Comparison of ENCODE assay signal across 8 cellular contexts in the genomic region with DNA sequence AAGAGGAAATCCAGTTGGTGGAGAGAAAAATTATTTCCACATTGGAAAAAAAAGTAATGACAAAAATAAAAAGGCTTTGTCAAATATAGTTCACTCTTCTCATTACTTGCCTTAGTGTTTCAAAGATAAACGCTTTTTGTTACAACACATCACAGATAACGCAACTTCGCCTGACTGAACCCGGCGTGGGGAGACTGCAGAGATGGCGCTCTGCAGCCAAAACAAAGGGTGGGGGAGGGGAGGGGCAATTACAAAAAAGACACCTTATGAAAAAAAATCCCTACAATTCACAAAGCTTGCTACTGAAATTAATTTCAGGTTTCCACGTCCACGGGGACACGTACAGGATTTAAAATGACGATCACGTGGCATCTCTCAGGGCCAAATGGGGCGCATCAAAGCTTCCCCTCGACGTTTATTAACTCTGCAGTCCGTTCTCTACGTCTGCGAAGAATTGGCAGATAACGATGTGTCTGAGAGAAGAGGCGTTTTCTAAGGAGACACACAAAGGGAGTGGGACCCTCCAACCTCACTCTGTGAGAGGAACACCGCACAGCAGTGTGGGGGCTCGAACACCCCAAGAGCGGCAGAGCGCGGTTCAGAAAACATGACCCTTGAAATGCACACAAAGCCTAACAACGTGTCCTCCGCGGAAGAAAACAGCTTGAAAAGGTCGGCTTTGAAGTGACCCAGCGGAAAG. TPM values are rescaled to one million over a fixed set of nuclear protein-coding genes. Genes with fewer than 3 reads are reported as not detected.
DNase-seq lines count a peak whose midpoint lies in the region; ATAC-seq, FAIRE-seq and TF ChIP-seq lines count a peak whose summit lies in the region.

No MANE protein-coding gene starts in this region.

- H3K4me3 ChIP-seq in fibroblast of pulmonary artery (replicated peaks; ENCODE audit: low read depth, low read length) (peak overlapping the region; percentile 88), retinal pigment epithelial cell (ENCODE audit: low read length) (peak overlapping the region; percentile 72)

- no peaks in the 10 kb centered on the region for H3K9me3 ChIP-seq in T-helper 17 cell (ENCODE audit: control insufficient read depth, low read length, poor library complexity, severe bottlenecking)

- peak; percentile 5 for FAIRE-seq in GM12891 (lab: Jason Lieb, UNC)

- no peak for TF ChIP-seq POLR2A in GM12891 (IDR thresholded peaks at IDR 0.05; ENCODE audit: low read depth, low read length)

- ATAC-seq in T-helper 17 cell: no peak
- ATAC-seq in HG02678 (IDR thresholded peaks at IDR 0.05; ENCODE audit: unreplicated experiment): no peak
- no peak for ATAC-seq in GM21737 (IDR thresholded peaks at IDR 0.05; ENCODE audit: unreplicated experiment)

- H3K36me3 Mint-ChIP-seq in T-helper 17 cell (ENCODE audit: low read depth): no peaks in the 10 kb centered on the region

- peak overlapping the region; percentile 88 for H3K27ac Mint-ChIP-seq in T-helper 17 cell

- no peak for DNase-seq in GM12891 (ENCODE audit: insufficient read length, low spot score)
- DNase-seq in T-helper 17 cell: no peak
- peak; percentile 44 for DNase-seq in fibroblast of pulmonary artery (ENCODE audit: low read depth)
- no peak for DNase-seq in retinal pigment epithelial cell (ENCODE audit: low read depth)
- no peak for DNase-seq in NCI-H146 treated with DMSO at 0.1 percent for 48 hours (lab: John Stamatoyannopoulos, UW; ENCODE audit: unreplicated experiment)
- no peak for DNase-seq in NCI-H226

- H3K4me3 Mint-ChIP-seq in T-helper 17 cell: peak overlapping the region; percentile 92

- H3K4me1 Mint-ChIP-seq in T-helper 17 cell: peaks cover 28% of the 10 kb centered on the region

- H3K27me3 Mint-ChIP-seq in T-helper 17 cell: peaks cover 12% of the 10 kb centered on the region

- TF ChIP-seq CTCF in fibroblast of pulmonary artery (IDR thresholded peaks at IDR 0.05; ENCODE audit: low read length, missing control alignments): no peak
- TF ChIP-seq CTCF in retinal pigment epithelial cell (conservative IDR thresholded peaks at IDR 0.05; ENCODE audit: low read depth, low read length): no peak

TF ChIP-seq in GM12891, 5 proteins besides CTCF, POLR2A, EP300 and RAD21:
- TF ChIP-seq POLR2AphosphoS5 (IDR thresholded peaks at IDR 0.05; ENCODE audit: low read depth, low read length): no peak
- TF ChIP-seq PAX5 (IDR thresholded peaks at IDR 0.05; ENCODE audit: insufficient read depth, low read length, severe bottlenecking): no peak
- TF ChIP-seq POU2F2 (IDR thresholded peaks at IDR 0.05; ENCODE audit: low read depth, low read length): no peak
- no peak for TF ChIP-seq SPI1 (IDR thresholded peaks at IDR 0.05; ENCODE audit: low read depth, low read length)
- no peak for TF ChIP-seq TAF1 (IDR thresholded peaks at IDR 0.05; ENCODE audit: low read depth, low read length)

RNA-seq across cellular contexts. Expression of gene AFDN, which starts 1.5 kb away (rescaled TPM):
- polyA plus RNA-seq in GM12891 (2012; ENCODE audit: low read depth, missing spikeins): 26.3 TPM
- total RNA-seq in T-helper 17 cell: 10 to 100 TPM; 56.5 to 83.9 TPM
